1 cellular context compared by ENCODE assay signal in the genomic region with DNA sequence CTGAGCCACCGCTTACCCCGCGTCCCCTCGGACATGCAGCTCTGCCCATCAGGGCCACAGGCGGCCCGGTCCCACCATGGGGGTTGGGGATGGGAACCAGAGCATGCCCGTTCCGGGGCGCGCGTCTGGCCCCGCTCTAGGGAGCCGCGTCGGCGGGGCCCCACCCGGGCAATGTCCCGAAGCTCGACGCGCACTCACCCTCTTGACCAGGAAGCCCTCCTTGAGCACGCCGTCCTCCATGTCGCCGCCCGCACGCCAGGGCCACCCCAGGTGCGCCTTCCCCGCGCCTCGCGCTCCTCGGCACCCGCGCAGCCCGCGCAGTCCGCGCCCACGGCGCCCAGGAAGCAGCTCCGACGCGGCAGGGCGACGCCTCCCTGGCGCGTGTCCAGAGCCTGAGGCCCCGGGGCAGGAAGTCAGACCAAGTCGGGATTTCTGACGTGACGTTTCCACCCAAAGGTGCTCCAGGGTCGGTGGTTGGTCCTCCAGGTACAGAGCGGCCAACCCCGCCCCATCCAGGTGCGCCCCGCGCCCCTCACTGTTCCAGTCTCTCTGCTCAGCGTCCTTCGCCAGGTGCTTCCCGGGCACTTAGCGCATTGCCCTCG.
TF ChIP-seq lines count a peak whose summit lies in the region.

A gene with protein sequence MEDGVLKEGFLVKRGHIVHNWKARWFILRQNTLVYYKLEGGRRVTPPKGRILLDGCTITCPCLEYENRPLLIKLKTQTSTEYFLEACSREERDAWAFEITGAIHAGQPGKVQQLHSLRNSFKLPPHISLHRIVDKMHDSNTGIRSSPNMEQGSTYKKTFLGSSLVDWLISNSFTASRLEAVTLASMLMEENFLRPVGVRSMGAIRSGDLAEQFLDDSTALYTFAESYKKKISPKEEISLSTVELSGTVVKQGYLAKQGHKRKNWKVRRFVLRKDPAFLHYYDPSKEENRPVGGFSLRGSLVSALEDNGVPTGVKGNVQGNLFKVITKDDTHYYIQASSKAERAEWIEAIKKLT (minus strand): TSS at position 346 of the 602 bp plus-strand sequence. CDS start 106 bp downstream, at position 240.

TF ChIP-seq in IMR-90, 13 proteins besides CTCF, POLR2A, EP300 and RAD21 (continued from another document):
- TF ChIP-seq, protein P1, sequence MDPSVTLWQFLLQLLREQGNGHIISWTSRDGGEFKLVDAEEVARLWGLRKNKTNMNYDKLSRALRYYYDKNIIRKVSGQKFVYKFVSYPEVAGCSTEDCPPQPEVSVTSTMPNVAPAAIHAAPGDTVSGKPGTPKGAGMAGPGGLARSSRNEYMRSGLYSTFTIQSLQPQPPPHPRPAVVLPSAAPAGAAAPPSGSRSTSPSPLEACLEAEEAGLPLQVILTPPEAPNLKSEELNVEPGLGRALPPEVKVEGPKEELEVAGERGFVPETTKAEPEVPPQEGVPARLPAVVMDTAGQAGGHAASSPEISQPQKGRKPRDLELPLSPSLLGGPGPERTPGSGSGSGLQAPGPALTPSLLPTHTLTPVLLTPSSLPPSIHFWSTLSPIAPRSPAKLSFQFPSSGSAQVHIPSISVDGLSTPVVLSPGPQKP (IDR thresholded peaks at IDR 0.05; ENCODE audit: borderline replicate concordance, low read depth, low read length): no peak
- TF ChIP-seq RFX5 (IDR thresholded peaks at IDR 0.05; ENCODE audit: low read depth, low read length) (no peak), RCOR1 (IDR thresholded peaks at IDR 0.05; ENCODE audit: insufficient replicate concordance, low read length) (no peak), MXI1 (IDR thresholded peaks at IDR 0.05; ENCODE audit: borderline replicate concordance, low read depth, low read length) (no peak), MAFK (IDR thresholded peaks at IDR 0.05; ENCODE audit: low read depth, low read length) (no peak), CHD1 (IDR thresholded peaks at IDR 0.05; ENCODE audit: low read depth, low read length) (no peak), MAZ (IDR thresholded peaks at IDR 0.05; ENCODE audit: borderline replicate concordance, low read depth, low read length) (no peak), NFE2L2 (IDR thresholded peaks at IDR 0.05; ENCODE audit: low read depth, low read length) (no peak), BHLHE40 (IDR thresholded peaks at IDR 0.05; ENCODE audit: low read depth, low read length) (no peak)
- TF ChIP-seq, protein P2, sequence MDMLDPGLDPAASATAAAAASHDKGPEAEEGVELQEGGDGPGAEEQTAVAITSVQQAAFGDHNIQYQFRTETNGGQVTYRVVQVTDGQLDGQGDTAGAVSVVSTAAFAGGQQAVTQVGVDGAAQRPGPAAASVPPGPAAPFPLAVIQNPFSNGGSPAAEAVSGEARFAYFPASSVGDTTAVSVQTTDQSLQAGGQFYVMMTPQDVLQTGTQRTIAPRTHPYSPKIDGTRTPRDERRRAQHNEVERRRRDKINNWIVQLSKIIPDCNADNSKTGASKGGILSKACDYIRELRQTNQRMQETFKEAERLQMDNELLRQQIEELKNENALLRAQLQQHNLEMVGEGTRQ (IDR thresholded peaks at IDR 0.05; ENCODE audit: low read depth, low read length): no peak
